Comparison of ENCODE assay signal across 1 cellular context in genomic region chr3:188720636-188721035, GRCh38.
A peak's percentile ranks its signal among the peaks of the same experiment; 100 is the strongest.
TF ChIP-seq lines count a peak whose summit lies in the region.

No MANE protein-coding gene starts in this region.

TF ChIP-seq in HepG2, 621 proteins besides CTCF, POLR2A, EP300 and RAD21 (continued from another document and continues in another):
- no peak for TF ChIP-seq ZXDC (CRISPR knock-in tag; IDR thresholded peaks at IDR 0.05)
- peak; percentile 89 for TF ChIP-seq HNF1A (IDR thresholded peaks at IDR 0.05; ENCODE audit: low read depth)
- TF ChIP-seq HNF1A (CRISPR knock-in tag; IDR thresholded peaks at IDR 0.05; ENCODE audit: borderline replicate concordance) = peak; percentile 96
- TF ChIP-seq SP2 (CRISPR knock-in tag; IDR thresholded peaks at IDR 0.05) = no peak
- TF ChIP-seq NCOA2 (CRISPR knock-in tag; IDR thresholded peaks at IDR 0.05) = peak; percentile 98
- TF ChIP-seq PAXIP1 (CRISPR knock-in tag; conservative IDR thresholded peaks at IDR 0.05) = peak; percentile 96
- TF ChIP-seq PRDM15 (CRISPR knock-in tag; IDR thresholded peaks at IDR 0.05) = no peak
- TF ChIP-seq ZNF296 (CRISPR knock-in tag; conservative IDR thresholded peaks at IDR 0.05) = no peak
- peak; percentile 72; the same call in 1 of the 2 replicates for TF ChIP-seq RXRA (CRISPR knock-in tag; IDR thresholded peaks at IDR 0.05)
- no peak for TF ChIP-seq PAF1 (CRISPR knock-in tag; IDR thresholded peaks at IDR 0.05)
- no peak for TF ChIP-seq ZNF547 (CRISPR knock-in tag; IDR thresholded peaks at IDR 0.05)
- TF ChIP-seq CEBPZ (IDR thresholded peaks at IDR 0.05; ENCODE audit: low read length) = no peak
- TF ChIP-seq PRMT3 (CRISPR knock-in tag; IDR thresholded peaks at IDR 0.05; ENCODE audit: borderline replicate concordance, low read depth) = no peak
- TF ChIP-seq NCOA5 (CRISPR knock-in tag; IDR thresholded peaks at IDR 0.05) = no peak
- no peak for TF ChIP-seq RNF219 (CRISPR knock-in tag; IDR thresholded peaks at IDR 0.05)
- no peak for TF ChIP-seq RFXANK (CRISPR knock-in tag; IDR thresholded peaks at IDR 0.05)
- no peak for TF ChIP-seq ZNF136 (CRISPR knock-in tag; IDR thresholded peaks at IDR 0.05; ENCODE audit: low read depth)
- TF ChIP-seq ZBTB8A (CRISPR knock-in tag; IDR thresholded peaks at IDR 0.05; ENCODE audit: borderline replicate concordance, low read depth) = no peak
- TF ChIP-seq ZNF543 (CRISPR knock-in tag; IDR thresholded peaks at IDR 0.05) = peak; percentile 30; the same call in 1 of the 2 replicates
- peak; percentile 68; the same call in 1 of the 2 replicates for TF ChIP-seq ZBTB7B (CRISPR knock-in tag; IDR thresholded peaks at IDR 0.05)
- TF ChIP-seq CSRNP2 (CRISPR knock-in tag; conservative IDR thresholded peaks at IDR 0.05; ENCODE audit: low read depth) = no peak
- no peak for TF ChIP-seq NFAT5 (CRISPR knock-in tag; IDR thresholded peaks at IDR 0.05)
- no peak for TF ChIP-seq ZNF746 (CRISPR knock-in tag; IDR thresholded peaks at IDR 0.05)
- TF ChIP-seq ZMYM4 (CRISPR knock-in tag; IDR thresholded peaks at IDR 0.05) = peak; percentile 95
- TF ChIP-seq ZNF33B (CRISPR knock-in tag; IDR thresholded peaks at IDR 0.05) = no peak
